In the genomic region with DNA sequence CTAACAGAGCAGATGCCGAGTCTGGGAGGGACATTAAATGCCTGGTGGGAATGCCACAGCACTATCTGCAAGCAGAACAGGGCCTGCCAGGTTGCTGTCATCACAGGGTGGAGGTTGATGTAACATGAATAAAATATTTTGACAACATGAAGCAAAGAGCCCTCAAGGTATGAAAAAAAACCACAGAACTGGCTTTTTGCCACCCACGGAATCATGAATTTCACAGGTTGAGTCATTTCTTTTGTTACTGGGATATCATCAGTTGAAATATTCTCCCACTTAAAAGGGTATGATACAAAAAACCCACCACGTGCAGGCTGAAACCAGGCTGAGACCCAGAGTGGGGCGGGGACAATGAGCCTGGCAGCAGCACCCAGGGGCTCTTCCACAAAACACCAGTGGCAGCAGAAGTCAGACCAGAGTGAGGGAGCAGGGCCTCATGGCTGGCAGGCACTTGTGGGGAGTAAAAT, we compare ENCODE assay signal across 9 cellular contexts.
DNase-seq lines count a peak whose midpoint lies in the region; ATAC-seq, FAIRE-seq and TF ChIP-seq lines count a peak whose summit lies in the region.
"Had no signal": no experiment of that assay in that cellular context is flagged by ENCODE, and none has a peak within 500 bp of the region (broad histone marks: within the 10 kb centered on the region; RNA-seq: fewer than 3 reads in every experiment).

No MANE protein-coding gene starts in this region.

- 93% methylated on average over 3 of the region's 4 CpGs for WGBS in HepG2 (ENCODE audit: low lambda C conversion rate)

- peaks cover under 1% of the 10 kb centered on the region for H3K27me3 Mint-ChIP-seq in stimulated activated naive CD8-positive, alpha-beta T cell treated with anti-CD3 and anti-CD28 coated beads, Interleukin-15, amount 100 ng/mL, for 72 hours

- no peak overlapping the region for H3K4me2 ChIP-seq in HepG2 (ENCODE audit: low read depth, low read length)

- H3K9me3 Mint-ChIP-seq in stimulated activated naive CD8-positive, alpha-beta T cell treated with anti-CD3 and anti-CD28 coated beads, Interleukin-15, amount 100 ng/mL, for 72 hours = no peaks in the 10 kb centered on the region

- peak in 2 of 3 experiments; percentile 3 to 38 for DNase-seq in activated CD8-positive, alpha-beta memory T cell treated with anti-CD3 and anti-CD28 coated beads for 48 hours (ENCODE audit: low read depth in 2 of 3, low spot score in 2 of 3)
- no peak for DNase-seq in activated CD8-positive, alpha-beta memory T cell treated with anti-CD3 and anti-CD28 coated beads, Interleukin-2, amount 50 U/mL, for 4 hours
- DNase-seq in T1000 (lab: John Stamatoyannopoulos, UW) = peak; percentile 75
- DNase-seq in Right ventricle myocardium inferior (ENCODE audit: missing footprints) = no peak
- peak; percentile 72 to 82 for DNase-seq in stimulated activated naive CD8-positive, alpha-beta T cell treated with anti-CD3 and anti-CD28 coated beads, Interleukin-15, amount 100 ng/mL, for 72 hours
- DNase-seq in HepG2 (ENCODE audit: low spot score) = no peak
- no peak for DNase-seq in DMS79 (lab: John Stamatoyannopoulos, UW)
- no peak for DNase-seq in UCSD-AML1 (lab: John Stamatoyannopoulos, UW; ENCODE audit: unreplicated experiment)

- ATAC-seq in Right ventricle myocardium inferior = peak; percentile 84
- ATAC-seq in stimulated activated naive CD8-positive, alpha-beta T cell treated with anti-CD3 and anti-CD28 coated beads, Interleukin-15, amount 100 ng/mL, for 72 hours = peak; percentile 88
- ATAC-seq in HepG2 = no peak

- H3K9ac ChIP-seq in HepG2 (ENCODE audit: insufficient read depth, low read depth, low read length) = no peak overlapping the region

- peaks cover 28% of the 10 kb centered on the region for H3K79me2 ChIP-seq in HepG2 (ENCODE audit: insufficient read depth, low read length)

- peaks cover 4% of the 10 kb centered on the region for H3K4me1 Mint-ChIP-seq in stimulated activated naive CD8-positive, alpha-beta T cell treated with anti-CD3 and anti-CD28 coated beads, Interleukin-15, amount 100 ng/mL, for 72 hours

- intact Hi-C loops in Right ventricle myocardium inferior (cut with DNase I) = no loop called here
- intact Hi-C loops in HepG2 (cut with micrococcal nuclease; ENCODE audit: unreplicated experiment) = no loop called here

- FAIRE-seq in HepG2 (lab: Jason Lieb, UNC) = no peak

- BruUV-seq in HepG2 (replicated peaks; lab: Mats Ljungman, UMichigan) = no TSS peak

- peak overlapping the region in 1 of 2 donors; percentile 96 for H3K27ac Mint-ChIP-seq in stimulated activated naive CD8-positive, alpha-beta T cell treated with anti-CD3 and anti-CD28 coated beads, Interleukin-15, amount 100 ng/mL, for 72 hours

- in situ Hi-C loops in HepG2 (cut with HindIII; ENCODE audit: extremely low pct_ligation_motif_present, low pct_unique_long_range_greater_than_20kb) = no loop called here

- no peaks in the 10 kb centered on the region for H3K27me3 ChIP-seq in HepG2 (ENCODE audit: control insufficient read depth in 1 of 2, insufficient read depth in 2 of 2, low read length in 2 of 2)
- H3K27me3 ChIP-seq: Peyer's patch had no signal

- TF ChIP-seq POLR2A in HepG2 (IDR thresholded peaks at IDR 0.05; ENCODE audit: insufficient read depth in 1 of 2, low read depth in 2 of 2, low read length in 2 of 2) = no peak

- peaks cover 36 to 69% of the 10 kb centered on the region in 2 experiments for H3K36me3 ChIP-seq in HepG2 (replicated peaks in 1 of 2; ENCODE audit: control insufficient read depth in 1 of 2, insufficient read depth in 2 of 2, low read length in 2 of 2)

- no peaks in the 10 kb centered on the region for H3K4me1 ChIP-seq in HepG2 (ENCODE audit: insufficient read depth, low read length)

- no peak overlapping the region for H2AFZ ChIP-seq in HepG2 (ENCODE audit: low read length)

- CTCF ChIA-PET in HepG2 (lab: Yijun Ruan, JAX; ENCODE audit: low intra/inter-chr PET ratio, low total read pairs) = no interaction called here

- TF ChIP-seq EP300 in HepG2 (IDR thresholded peaks at IDR 0.05; ENCODE audit: low read depth in 2 of 2, low read length in 2 of 2) (no peak), HepG2 (CRISPR knock-in tag; IDR thresholded peaks at IDR 0.05; ENCODE audit: borderline replicate concordance) (no peak)

- POLR2A ChIA-PET in HepG2 (lab: Yijun Ruan, JAX) = no interaction called here

- H4K20me1 ChIP-seq in HepG2 (ENCODE audit: insufficient read depth, low read length) = peaks cover 43% of the 10 kb centered on the region

- TF ChIP-seq CTCF in HepG2 (CRISPR knock-in tag; IDR thresholded peaks at IDR 0.05) = no peak

- no peaks in the 10 kb centered on the region for H3K9me3 ChIP-seq in HepG2 (ENCODE audit: low read length)
- H3K9me3 ChIP-seq: Peyer's patch had no signal

- TF ChIP-seq RAD21 in HepG2 (CRISPR knock-in tag; IDR thresholded peaks at IDR 0.05) = no peak

- H3K4me3 ChIP-seq in HepG2 (replicated peaks in 1 of 3; ENCODE audit: insufficient read depth in 1 of 3, low read depth in 2 of 3, low read length in 3 of 3) = no peak overlapping the region
- H3K4me3 ChIP-seq: Peyer's patch had no signal

- H3K27ac ChIP-seq in HepG2 (ENCODE audit: extremely low read length, insufficient read depth, low read length) = no peak overlapping the region
- H3K27ac ChIP-seq: Peyer's patch had no signal

- peak overlapping the region in 1 of 2 donors; percentile 58 for H3K4me3 Mint-ChIP-seq in stimulated activated naive CD8-positive, alpha-beta T cell treated with anti-CD3 and anti-CD28 coated beads, Interleukin-15, amount 100 ng/mL, for 72 hours

TF ChIP-seq in HepG2, 621 proteins besides CTCF, POLR2A, EP300 and RAD21:
- no peak for TF ChIP-seq E2F1 (CRISPR knock-in tag; IDR thresholded peaks at IDR 0.05)
- no peak for TF ChIP-seq CCDC6 (CRISPR knock-in tag; IDR thresholded peaks at IDR 0.05)
- TF ChIP-seq FLYWCH1 (CRISPR knock-in tag; IDR thresholded peaks at IDR 0.05) = no peak
- TF ChIP-seq ZNF570 (CRISPR knock-in tag; IDR thresholded peaks at IDR 0.05; ENCODE audit: borderline replicate concordance) = no peak
- TF ChIP-seq ZNF883 (CRISPR knock-in tag; IDR thresholded peaks at IDR 0.05; ENCODE audit: not compliant biosample characterization) = no peak
- TF ChIP-seq ETV5 (CRISPR knock-in tag; IDR thresholded peaks at IDR 0.05; ENCODE audit: borderline replicate concordance) = no peak
- TF ChIP-seq ZNF101 (CRISPR knock-in tag; IDR thresholded peaks at IDR 0.05; ENCODE audit: borderline replicate concordance, low read depth) = no peak
- TF ChIP-seq ZNF790 (CRISPR knock-in tag; IDR thresholded peaks at IDR 0.05; ENCODE audit: borderline replicate concordance) = no peak
- no peak for TF ChIP-seq FOXK2 (IDR thresholded peaks at IDR 0.05)
- no peak for TF ChIP-seq ZNF496 (CRISPR knock-in tag; IDR thresholded peaks at IDR 0.05; ENCODE audit: insufficient replicate concordance)
- no peak for TF ChIP-seq MLLT10 (CRISPR knock-in tag; IDR thresholded peaks at IDR 0.05)

Comparison
In these comparisons a context has a peak if more than half of its experiments do, and no peak if none do; other contexts are left out.
1. DNase-seq: peak in activated CD8-positive, alpha-beta memory T cell treated with anti-CD3 and anti-CD28 coated beads for 48 hours (2 of 3), T1000 (single experiment) and stimulated activated naive CD8-positive, alpha-beta T cell treated with anti-CD3 and anti-CD28 coated beads, Interleukin-15, amount 100 ng/mL, for 72 hours (2 of 2); none in activated CD8-positive, alpha-beta memory T cell treated with anti-CD3 and anti-CD28 coated beads, Interleukin-2, amount 50 U/mL, for 4 hours (single experiment), Right ventricle myocardium inferior (single experiment), HepG2 (single experiment), DMS79 (single experiment) and UCSD-AML1 (single experiment).